ENCODE assay signal across 19 cellular contexts in genomic region chr13:60074397-60074796, GRCh38.
"Had no signal": no experiment of that assay in that cellular context is flagged by ENCODE, and none has a peak within 500 bp of the region (broad histone marks: within the 10 kb centered on the region; RNA-seq: fewer than 3 reads in every experiment).

No MANE protein-coding gene starts in this region.

- H3K9me3 ChIP-seq: suprapubic skin, upper lobe of left lung had no signal

- H3K36me3 ChIP-seq: breast epithelium, esophagus squamous epithelium, spleen, suprapubic skin, upper lobe of left lung had no signal

- H3K27ac ChIP-seq: breast epithelium, esophagus squamous epithelium, foreskin keratinocyte, spleen, suprapubic skin, upper lobe of left lung, VCaP had no signal

- ATAC-seq: activated T-cell treated with anti-CD3 and anti-CD28 coated beads, Interleukin-2, amount 50 U/mL, for 72 hours; foreskin keratinocyte; left cardiac atrium; sciatic nerve had no signal

- H3K4me1 ChIP-seq: breast epithelium, esophagus squamous epithelium, spleen, suprapubic skin, upper lobe of left lung had no signal

- H3K4me3 ChIP-seq: breast epithelium, esophagus squamous epithelium, spleen, suprapubic skin, upper lobe of left lung had no signal

- H3K27me3 ChIP-seq: breast epithelium, esophagus squamous epithelium, foreskin keratinocyte, spleen, suprapubic skin, upper lobe of left lung had no signal

- DNase-seq: activated CD4-positive, alpha-beta memory T cell treated with anti-CD3 and anti-CD28 coated beads, Interleukin-2, amount 10 ng/mL, durations not matched to agents 7 days and 5 days; activated gamma-delta T cell treated with Interleukin-2 at 50 U/mL for 16 hours; activated naive CD8-positive, alpha-beta T cell treated with anti-CD3 and anti-CD28 coated beads for 36 hours; activated T-cell treated with anti-CD3 and anti-CD28 coated beads, Interleukin-2, amount 50 U/mL, for 72 hours; anterior cingulate cortex; esophagus squamous epithelium; foreskin keratinocyte; immature natural killer cell; left cardiac atrium; mammary epithelial cell; spleen; stimulated activated CD4-positive, alpha-beta T cell treated with anti-CD3 and anti-CD28 coated beads, Interleukin-1b, Interleukin-23, amount 100 ng/mL, for 48 hours; stimulated activated naive CD4-positive, alpha-beta T cell treated with Interleukin-2 at 50 U/mL for 16 hours; T1000; upper lobe of left lung had no signal
